8 cellular contexts compared by ENCODE assay signal in the genomic region with DNA sequence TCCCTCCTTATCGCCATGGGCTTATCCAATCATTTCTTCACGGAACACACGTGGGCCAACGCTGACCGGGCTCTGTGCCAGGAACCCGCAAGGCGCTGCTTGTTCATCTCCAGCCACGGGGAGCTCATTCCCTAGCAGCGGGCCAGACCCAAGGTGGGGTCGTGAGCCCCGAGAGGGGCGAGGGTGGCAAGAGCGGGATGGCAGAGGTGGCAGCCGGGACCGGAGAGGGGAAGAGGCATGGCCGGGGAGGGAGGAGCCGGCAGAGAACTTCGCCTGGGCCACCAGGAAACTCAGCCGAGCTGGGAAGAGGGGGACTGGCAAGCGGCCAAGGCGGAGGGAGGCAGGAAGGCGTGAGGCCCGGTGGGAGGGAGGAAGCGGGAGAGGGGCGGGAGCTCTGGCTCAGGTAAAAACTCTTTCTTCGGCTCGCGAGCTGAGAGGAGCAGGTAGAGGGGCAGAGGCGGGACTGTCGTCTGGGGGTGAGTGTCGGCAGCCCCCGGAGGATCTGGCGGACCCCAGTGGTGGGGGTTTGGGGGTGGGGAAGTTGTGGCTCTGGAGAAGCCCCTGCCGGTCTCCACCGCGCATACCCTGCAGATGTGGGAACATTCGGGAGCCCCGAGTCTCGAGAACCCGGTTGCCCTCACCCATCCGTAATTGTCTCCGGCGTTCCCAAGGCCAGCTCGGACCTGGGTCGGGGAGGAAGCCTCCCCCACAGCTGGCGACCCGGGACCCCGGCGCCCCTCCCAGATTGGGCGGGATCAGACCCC. TPM values are rescaled to one million over a fixed set of nuclear protein-coding genes. Genes with fewer than 3 reads are reported as not detected.
DNase-seq lines count a peak whose midpoint lies in the region; ATAC-seq and TF ChIP-seq lines count a peak whose summit lies in the region.

A gene with protein sequence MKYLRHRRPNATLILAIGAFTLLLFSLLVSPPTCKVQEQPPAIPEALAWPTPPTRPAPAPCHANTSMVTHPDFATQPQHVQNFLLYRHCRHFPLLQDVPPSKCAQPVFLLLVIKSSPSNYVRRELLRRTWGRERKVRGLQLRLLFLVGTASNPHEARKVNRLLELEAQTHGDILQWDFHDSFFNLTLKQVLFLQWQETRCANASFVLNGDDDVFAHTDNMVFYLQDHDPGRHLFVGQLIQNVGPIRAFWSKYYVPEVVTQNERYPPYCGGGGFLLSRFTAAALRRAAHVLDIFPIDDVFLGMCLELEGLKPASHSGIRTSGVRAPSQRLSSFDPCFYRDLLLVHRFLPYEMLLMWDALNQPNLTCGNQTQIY (plus strand): TSS at position 408 of the 764 bp plus-strand sequence. CDS start 12,670 bp downstream, outside the sequence.

- H3K27ac ChIP-seq in body of pancreas (peak within 1 kb of the TSS; percentile 23 to 63 (median 29)), mesendoderm (ENCODE audit: low read depth, low read length) (no peak within 1 kb of the TSS)

- no peak for TF ChIP-seq CTCF in body of pancreas (IDR thresholded peaks at IDR 0.05)

- H2BK15ac ChIP-seq in mesendoderm (replicated peaks; ENCODE audit: low read depth): no peak within 1 kb of the TSS

- H2AK5ac ChIP-seq in mesendoderm (ENCODE audit: low read length): no peak within 1 kb of the TSS

- intact Hi-C loops in body of pancreas (cut with DNase I): no loop called here

- no peak within 1 kb of the TSS for H3K4ac ChIP-seq in mesendoderm (ENCODE audit: low read depth, low read length)

- no peak within 1 kb of the TSS for H4K5ac ChIP-seq in mesendoderm (ENCODE audit: low read length)

- no peak within 1 kb of the TSS for H2BK5ac ChIP-seq in mesendoderm (ENCODE audit: low read length)

- H3K36me3 ChIP-seq in body of pancreas (replicated peaks in 1 of 2; ENCODE audit: insufficient read depth in 1 of 2, low read depth in 2 of 2): no peaks in the 10 kb centered on the region
- H3K36me3 ChIP-seq in mesendoderm (ENCODE audit: control insufficient read depth, insufficient read depth, low read length): no peaks in the 10 kb centered on the region

- peak; percentile 45 for DNase-seq in DMS153 (lab: John Stamatoyannopoulos, UW)
- DNase-seq in NCI-H1105 (lab: John Stamatoyannopoulos, UW): peak; percentile 59
- DNase-seq in body of pancreas: peak; percentile 76 to 88 (median 83)
- peak; percentile 60 for DNase-seq in mesendoderm
- DNase-seq in DMS114 treated with DMSO at 0.1 percent for 48 hours (lab: John Stamatoyannopoulos, UW; ENCODE audit: unreplicated experiment): no peak

- no peak within 1 kb of the TSS for H3K18ac ChIP-seq in mesendoderm (ENCODE audit: low read length)

- H3K4me1 ChIP-seq in body of pancreas: peaks cover 59% of the 10 kb centered on the region
- H3K4me1 ChIP-seq in mesendoderm (ENCODE audit: control insufficient read depth, low read depth, low read length): no peaks in the 10 kb centered on the region

- H3K27me3 ChIP-seq in body of pancreas (no peaks in the 10 kb centered on the region), mesendoderm (ENCODE audit: insufficient read depth, low read length, poor library complexity) (no peaks in the 10 kb centered on the region)

- TF ChIP-seq POLR2A in body of pancreas (IDR thresholded peaks at IDR 0.05): peak; percentile 19 to 64 (median 40)
- no peak for TF ChIP-seq POLR2A in GM18505 (IDR thresholded peaks at IDR 0.05; ENCODE audit: borderline replicate concordance, extremely low read depth, insufficient read depth, insufficient read length)

- WGBS in body of pancreas, 2 donors: 2 to 4% methylated on average over 29 to 50 of the region's 50 CpGs
- no CpG with 5 or more reads among the region's 50 CpGs for WGBS in mesendoderm (ENCODE audit: extremely low coverage, insufficient coverage, low lambda C conversion rate)

- H4K8ac ChIP-seq in mesendoderm (ENCODE audit: low read depth, low read length): no peak within 1 kb of the TSS

- H3K9ac ChIP-seq in mesendoderm (ENCODE audit: low read length): peak within 1 kb of the TSS; percentile 67

- peak within 1 kb of the TSS; percentile 81 for H3K56ac ChIP-seq in mesendoderm (ENCODE audit: low read length)

- H3K4me3 ChIP-seq in body of pancreas (peak within 1 kb of the TSS in 1 of 2 donors; percentile 2), mesendoderm (ENCODE audit: low read length) (peak within 1 kb of the TSS; percentile 36)

- no peaks in the 10 kb centered on the region for H3K79me2 ChIP-seq in mesendoderm (ENCODE audit: control insufficient read depth, insufficient read depth, low read length)

- ATAC-seq in body of pancreas (peak; percentile 54), GM21423 (IDR thresholded peaks at IDR 0.05; ENCODE audit: unreplicated experiment) (no peak), HG02840 (IDR thresholded peaks at IDR 0.05; ENCODE audit: low FRiP score, unreplicated experiment) (no peak), GM18505 (IDR thresholded peaks at IDR 0.05; ENCODE audit: unreplicated experiment) (no peak)

- H2BK120ac ChIP-seq in mesendoderm (ENCODE audit: low read depth, low read length): no peak within 1 kb of the TSS

- H3K23ac ChIP-seq in mesendoderm (ENCODE audit: low read length): no peak within 1 kb of the TSS

- no peaks in the 10 kb centered on the region for H3K79me1 ChIP-seq in mesendoderm (ENCODE audit: low read length)

- H3K4me2 ChIP-seq in mesendoderm (ENCODE audit: low read length): peak within 1 kb of the TSS; percentile 71

- no peaks in the 10 kb centered on the region for H3K9me3 ChIP-seq in body of pancreas

RNA-seq across cellular contexts. Expression of the gene that starts here (rescaled TPM):
- total RNA-seq in body of pancreas: 1 to 10 TPM; 2.0 to 6.0 TPM
- polyA plus RNA-seq in mesendoderm (2013, experiment 1 of 2): 0.29 TPM
- polyA plus RNA-seq in mesendoderm (2013, experiment 2 of 2): 0.24 TPM
